In genomic region chr3:194271459-194272035, GRCh38 we compare ENCODE assay signal across 14 cellular contexts.
DNase-seq lines count a peak whose midpoint lies in the region; TF ChIP-seq lines count a peak whose summit lies in the region.
"Had no signal": no experiment of that assay in that cellular context is flagged by ENCODE, and none has a peak within 500 bp of the region (broad histone marks: within the 10 kb centered on the region; RNA-seq: fewer than 3 reads in every experiment).

No MANE protein-coding gene starts in this region.

- no peaks in the 10 kb centered on the region for H3K36me3 Mint-ChIP-seq in T-helper 2 cell treated with Interferon-gamma antibody and Interleukin-4, amounts not matched to agents 5 μg/mL and 100 μg/mL, for 36 hours (ENCODE audit: low read depth)
- H3K36me3 Mint-ChIP-seq in activated CD4-positive, alpha-beta memory T cell treated with anti-CD3 and anti-CD28 coated beads, Interleukin-2, amount 10 ng/mL, durations not matched to agents 7 days and 5 days (ENCODE audit: low read depth) = no peaks in the 10 kb centered on the region
- H3K36me3 Mint-ChIP-seq: type B pancreatic cell had no signal

- DNase-seq in LHCN-M2 (ENCODE audit: low read depth) (peak; percentile 66), cardiac fibroblast (ENCODE audit: low read depth in 2 of 2) (peak; percentile 16 to 32), lung microvascular endothelial cell (ENCODE audit: low read depth in 2 of 2) (peak; percentile 59 to 73), HuH-7 (ENCODE audit: low spot score) (no peak)
- DNase-seq in T-helper 2 cell treated with Interferon-gamma antibody and Interleukin-4, amounts not matched to agents 5 μg/mL and 100 μg/mL, for 36 hours (ENCODE audit: low spot score) = no peak
- no peak for DNase-seq in activated naive CD4-positive, alpha-beta T cell treated with Interleukin-2 at 50 U/mL for 16 hours
- DNase-seq in activated CD4-positive, alpha-beta memory T cell treated with anti-CD3 and anti-CD28 coated beads, Interleukin-2, amount 10 ng/mL, durations not matched to agents 7 days and 5 days = no peak
- DNase-seq: activated T-cell treated with anti-CD3 and anti-CD28 coated beads, Interleukin-2, amount 50 U/mL, for 4 hours; cortex of kidney; RPMI8226; stimulated activated CD4-positive, alpha-beta T cell treated with anti-CD3 and anti-CD28 coated beads, Interleukin-4, amount 100 ng/mL, for 24 hours had no signal

- no peak overlapping the region for H3K4me3 ChIP-seq in cardiac fibroblast (replicated peaks in 1 of 2; ENCODE audit: low read depth in 2 of 2, low read length in 2 of 2)
- H3K4me3 ChIP-seq in stomach smooth muscle (ENCODE audit: low read length in 2 of 2) = peak overlapping the region in 1 of 2 donors; percentile 35

- no peaks in the 10 kb centered on the region for H3K9me3 ChIP-seq in stomach smooth muscle (ENCODE audit: control insufficient read depth in 2 of 2, low read length in 2 of 2)
- H3K9me3 ChIP-seq: Caco-2 had no signal

- H3K27ac Mint-ChIP-seq in T-helper 2 cell treated with Interferon-gamma antibody and Interleukin-4, amounts not matched to agents 5 μg/mL and 100 μg/mL, for 36 hours = no peak overlapping the region
- no peak overlapping the region for H3K27ac Mint-ChIP-seq in activated CD4-positive, alpha-beta memory T cell treated with anti-CD3 and anti-CD28 coated beads, Interleukin-2, amount 10 ng/mL, durations not matched to agents 7 days and 5 days

- H3K4me1 Mint-ChIP-seq in T-helper 2 cell treated with Interferon-gamma antibody and Interleukin-4, amounts not matched to agents 5 μg/mL and 100 μg/mL, for 36 hours (ENCODE audit: low read depth) = peaks cover 9% of the 10 kb centered on the region
- peaks cover 35% of the 10 kb centered on the region for H3K4me1 Mint-ChIP-seq in activated CD4-positive, alpha-beta memory T cell treated with anti-CD3 and anti-CD28 coated beads, Interleukin-2, amount 10 ng/mL, durations not matched to agents 7 days and 5 days

- no peak for TF ChIP-seq CTCF in cardiac fibroblast (IDR thresholded peaks at IDR 0.05; ENCODE audit: low read depth, low read length)

- CTCF ChIA-PET in activated CD4-positive, alpha-beta memory T cell treated with anti-CD3 and anti-CD28 coated beads, Interleukin-2, amount 10 ng/mL, durations not matched to agents 7 days and 5 days (lab: Charles Lee) = no interaction called here

- H3K9me3 Mint-ChIP-seq in T-helper 2 cell treated with Interferon-gamma antibody and Interleukin-4, amounts not matched to agents 5 μg/mL and 100 μg/mL, for 36 hours = no peaks in the 10 kb centered on the region
- H3K9me3 Mint-ChIP-seq in activated CD4-positive, alpha-beta memory T cell treated with anti-CD3 and anti-CD28 coated beads, Interleukin-2, amount 10 ng/mL, durations not matched to agents 7 days and 5 days = peaks cover 2% of the 10 kb centered on the region
- H3K9me3 Mint-ChIP-seq: activated T-cell treated with anti-CD3 and anti-CD28 coated beads, Interleukin-2, amount 50 U/mL, for 4 hours; type B pancreatic cell had no signal

- H3K27me3 ChIP-seq in stomach smooth muscle (ENCODE audit: control insufficient read depth in 1 of 2, insufficient read depth in 2 of 2, low read length in 2 of 2) = no peaks in the 10 kb centered on the region

- H3K9ac ChIP-seq in stomach smooth muscle (ENCODE audit: low read length in 2 of 2) = peak overlapping the region; percentile 50 to 66

- H3K27me3 Mint-ChIP-seq in T-helper 2 cell treated with Interferon-gamma antibody and Interleukin-4, amounts not matched to agents 5 μg/mL and 100 μg/mL, for 36 hours (ENCODE audit: low read depth) = peaks cover 17% of the 10 kb centered on the region
- peaks cover 18% of the 10 kb centered on the region for H3K27me3 Mint-ChIP-seq in activated CD4-positive, alpha-beta memory T cell treated with anti-CD3 and anti-CD28 coated beads, Interleukin-2, amount 10 ng/mL, durations not matched to agents 7 days and 5 days

- H3K4me3 Mint-ChIP-seq in T-helper 2 cell treated with Interferon-gamma antibody and Interleukin-4, amounts not matched to agents 5 μg/mL and 100 μg/mL, for 36 hours = no peak overlapping the region
- H3K4me3 Mint-ChIP-seq in activated CD4-positive, alpha-beta memory T cell treated with anti-CD3 and anti-CD28 coated beads, Interleukin-2, amount 10 ng/mL, durations not matched to agents 7 days and 5 days = no peak overlapping the region
- H3K4me3 Mint-ChIP-seq: activated T-cell treated with anti-CD3 and anti-CD28 coated beads, Interleukin-2, amount 50 U/mL, for 4 hours; type B pancreatic cell had no signal

- peak overlapping the region; percentile 94 for H3K27ac ChIP-seq in stomach smooth muscle (ENCODE audit: low read length)

- H3K36me3 ChIP-seq in stomach smooth muscle (ENCODE audit: control insufficient read depth in 2 of 2, insufficient read depth in 2 of 2, low read length in 2 of 2) = no peaks in the 10 kb centered on the region

- POLR2A ChIA-PET in activated CD4-positive, alpha-beta memory T cell treated with anti-CD3 and anti-CD28 coated beads, Interleukin-2, amount 10 ng/mL, durations not matched to agents 7 days and 5 days (lab: Charles Lee) = no interaction called here

- H3K4me1 ChIP-seq in stomach smooth muscle (ENCODE audit: control insufficient read depth, insufficient read depth, low read length) = peaks cover 45% of the 10 kb centered on the region

Comparison
In these comparisons a context has a peak if more than half of its experiments do, and no peak if none do; other contexts are left out.
1. DNase-seq: peak in LHCN-M2 (single experiment), cardiac fibroblast (2 of 2) and lung microvascular endothelial cell (2 of 2); none in T-helper 2 cell treated with Interferon-gamma antibody and Interleukin-4, amounts not matched to agents 5 μg/mL and 100 μg/mL, for 36 hours (single experiment), activated naive CD4-positive, alpha-beta T cell treated with Interleukin-2 at 50 U/mL for 16 hours (single experiment), activated CD4-positive, alpha-beta memory T cell treated with anti-CD3 and anti-CD28 coated beads, Interleukin-2, amount 10 ng/mL, durations not matched to agents 7 days and 5 days (single experiment) and HuH-7 (single experiment).